In the genomic region with DNA sequence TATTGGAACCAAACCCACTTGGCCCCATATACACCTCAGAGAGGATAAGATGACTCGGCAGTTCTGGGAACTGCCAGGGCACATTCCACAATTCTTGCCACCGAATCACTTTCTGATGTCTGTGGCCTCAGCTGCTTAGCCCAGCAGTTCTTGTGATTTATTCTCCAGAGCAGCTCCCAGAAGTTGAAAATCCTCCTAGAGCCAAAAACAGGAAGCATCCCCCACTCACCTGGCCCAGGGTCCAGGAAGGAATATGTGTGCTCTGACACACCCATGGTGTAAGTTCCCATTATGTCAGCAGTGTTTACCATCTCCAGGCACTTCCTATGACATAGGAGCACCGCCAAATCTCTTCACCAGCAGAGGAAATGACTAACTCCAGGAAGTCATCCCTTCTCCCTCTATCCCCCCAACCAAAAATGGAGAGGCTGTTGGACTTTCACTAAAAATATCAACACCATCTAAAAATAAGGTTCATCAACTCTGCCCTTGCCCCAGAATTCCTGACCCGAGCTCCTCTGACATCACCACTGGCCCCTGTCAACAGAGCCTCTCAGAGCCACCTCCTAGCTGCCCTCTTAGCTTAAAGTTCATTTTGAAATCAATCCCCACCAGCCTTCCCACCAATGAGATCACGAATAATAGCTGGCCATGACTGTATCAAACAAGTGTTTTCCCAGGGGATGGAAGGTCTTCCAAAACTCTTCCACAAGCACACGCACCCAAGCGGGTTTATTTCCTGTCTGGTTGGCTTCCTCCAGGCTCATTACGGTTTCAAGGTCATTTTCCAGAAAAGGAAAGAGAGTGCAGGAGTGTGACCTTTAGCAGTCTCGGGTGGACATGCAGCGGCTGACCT, we compare ENCODE assay signal across 9 cellular contexts.
DNase-seq lines count a peak whose midpoint lies in the region; ATAC-seq and TF ChIP-seq lines count a peak whose summit lies in the region.
"Had no signal": no experiment of that assay in that cellular context is flagged by ENCODE, and none has a peak within 500 bp of the region (broad histone marks: within the 10 kb centered on the region; RNA-seq: fewer than 3 reads in every experiment).

No MANE protein-coding gene starts in this region.

- peaks cover 35 to 42% of the 10 kb centered on the region in 2 donors for H3K27me3 Mint-ChIP-seq in effector memory CD8-positive, alpha-beta T cell

- WGBS in SK-N-SH (ENCODE audit: low lambda C conversion rate), result 89% methylated on average over 9 of the region's 10 CpGs
- 69 to 76% methylated on average over 5 to 6 of the region's 10 CpGs for WGBS in gastroesophageal sphincter (ENCODE audit: low coverage in 1 of 2), 2 donors

- TF ChIP-seq EP300 in SK-N-SH (IDR thresholded peaks at IDR 0.05; ENCODE audit: borderline replicate concordance in 1 of 2, low read depth in 1 of 2, low read length in 1 of 2) (no peak), gastroesophageal sphincter (IDR thresholded peaks at IDR 0.05) (no peak)

- H3K4me2 ChIP-seq in SK-N-SH, result no peak overlapping the region

- POLR2A ChIA-PET in SK-N-SH (lab: Yijun Ruan, JAX), result no interaction called here

- H3K36me3 ChIP-seq in SK-N-SH (replicated peaks in 1 of 2; ENCODE audit: control insufficient read depth in 1 of 2, insufficient read depth in 2 of 2, low read length in 1 of 2) (no peaks in the 10 kb centered on the region), gastroesophageal sphincter (no peaks in the 10 kb centered on the region)
- H3K36me3 ChIP-seq: pancreas had no signal

- no peak for TF ChIP-seq POLR2A in gastroesophageal sphincter (IDR thresholded peaks at IDR 0.05)

- peak overlapping the region; percentile 9; the same call in 1 of the 2 replicates for H2AFZ ChIP-seq in SK-N-SH (ENCODE audit: low read depth)

- no peaks in the 10 kb centered on the region for H4K20me1 ChIP-seq in SK-N-SH (ENCODE audit: insufficient read depth)

- CTCF ChIA-PET in SK-N-SH (lab: Yijun Ruan, JAX), result interaction anchor here (0.6 to 3.7 kb wide), 5 partner anchors 62 to 1442 kb away, joined by 3 to 19 read pairs (median 10); no protein-coding TSS in a partner anchor

- H3K27ac ChIP-seq in SK-N-SH (ENCODE audit: low read depth in 2 of 2, low read length in 1 of 2), result no peak overlapping the region
- peak overlapping the region in 2 of 4 donors; percentile 33 to 53 for H3K27ac ChIP-seq in gastroesophageal sphincter
- H3K27ac ChIP-seq: pancreas had no signal

- H3K4me3 ChIP-seq in SK-N-SH (ENCODE audit: low read depth in 2 of 2, low read length in 1 of 2) (no peak overlapping the region), gastroesophageal sphincter (no peak overlapping the region)
- H3K4me3 ChIP-seq: pancreas had no signal

- H3K9ac ChIP-seq in SK-N-SH, result no peak overlapping the region

- peak; percentile 70 for ATAC-seq in gastroesophageal sphincter
- no peak for ATAC-seq in effector memory CD8-positive, alpha-beta T cell (replicated peaks)
- no peak for ATAC-seq in GM21526 (IDR thresholded peaks at IDR 0.05; ENCODE audit: low FRiP score, unreplicated experiment)

- no peak for TF ChIP-seq RAD21 in SK-N-SH (IDR thresholded peaks at IDR 0.05; ENCODE audit: low read length)

- no peak for TF ChIP-seq CTCF in SK-N-SH (IDR thresholded peaks at IDR 0.05)
- TF ChIP-seq CTCF in gastroesophageal sphincter (IDR thresholded peaks at IDR 0.05), result no peak

- H3K27me3 ChIP-seq in SK-N-SH (ENCODE audit: insufficient read depth) (no peaks in the 10 kb centered on the region; the same call in 1 of the 2 replicates), gastroesophageal sphincter (no peaks in the 10 kb centered on the region)
- H3K27me3 ChIP-seq: pancreas had no signal

- no peaks in the 10 kb centered on the region for H3K36me3 Mint-ChIP-seq in effector memory CD8-positive, alpha-beta T cell (ENCODE audit: insufficient read depth)

- DNase-seq in EH (ENCODE audit: low read depth) (peak; percentile 73), SK-N-SH (no peak), pulmonary artery endothelial cell (ENCODE audit: low read depth, low spot score) (peak; percentile 97), NCI-H1436 (lab: John Stamatoyannopoulos, UW) (no peak), amygdala (lab: John Stamatoyannopoulos, UW) (no peak)
- no peak for DNase-seq in effector memory CD8-positive, alpha-beta T cell
- DNase-seq: pancreas had no signal

- no peaks in the 10 kb centered on the region for H3K79me2 ChIP-seq in SK-N-SH (ENCODE audit: insufficient read depth)

- H3K9me3 ChIP-seq in SK-N-SH, result no peaks in the 10 kb centered on the region
- H3K9me3 ChIP-seq in gastroesophageal sphincter, result no peaks in the 10 kb centered on the region
- H3K9me3 ChIP-seq: pancreas had no signal

- H3K9me3 Mint-ChIP-seq in effector memory CD8-positive, alpha-beta T cell, result no peaks in the 10 kb centered on the region

- H3K4me1 ChIP-seq in SK-N-SH (ENCODE audit: control insufficient read depth in 1 of 2, insufficient read depth in 2 of 2, low read depth in 1 of 2, low read length in 1 of 2) (peaks cover 0 to 5% of the 10 kb centered on the region in 2 experiments; a peak in 2 of 4 replicates), gastroesophageal sphincter (peaks cover 0 to 12% (median 0%) of the 10 kb centered on the region in 3 donors)
- H3K4me1 ChIP-seq: pancreas had no signal

- H3K9me2 ChIP-seq in SK-N-SH, result no peaks in the 10 kb centered on the region

- H3K4me3 Mint-ChIP-seq in effector memory CD8-positive, alpha-beta T cell, result no peak overlapping the region

- H3K27ac Mint-ChIP-seq in effector memory CD8-positive, alpha-beta T cell, result no peak overlapping the region

- H3F3A ChIP-seq in SK-N-SH (replicated peaks; ENCODE audit: insufficient read depth), result no peaks in the 10 kb centered on the region

- peaks cover 0 to 1% of the 10 kb centered on the region in 2 donors for H3K4me1 Mint-ChIP-seq in effector memory CD8-positive, alpha-beta T cell (ENCODE audit: low read depth in 2 of 2)

TF ChIP-seq in SK-N-SH, 30 proteins besides CTCF, POLR2A, EP300 and RAD21:
- TF ChIP-seq GABPA (IDR thresholded peaks at IDR 0.05; ENCODE audit: low read depth) (no peak), USF2 (IDR thresholded peaks at IDR 0.05; ENCODE audit: borderline replicate concordance, low read depth, low read length) (no peak), NRF1 (IDR thresholded peaks at IDR 0.05; ENCODE audit: low read depth, low read length) (no peak), MXI1 (IDR thresholded peaks at IDR 0.05; ENCODE audit: low read depth, low read length) (no peak), ELF1 (IDR thresholded peaks at IDR 0.05) (no peak), RFX5 (IDR thresholded peaks at IDR 0.05; ENCODE audit: low read length) (no peak), TEAD4 (IDR thresholded peaks at IDR 0.05; ENCODE audit: borderline replicate concordance, insufficient read depth) (no peak), RCOR1 (IDR thresholded peaks at IDR 0.05; ENCODE audit: low read length) (no peak), IRF3 (IDR thresholded peaks at IDR 0.05; ENCODE audit: low read depth, low read length) (no peak), USF1 (IDR thresholded peaks at IDR 0.05; ENCODE audit: borderline replicate concordance, low read depth) (no peak), MEF2A (IDR thresholded peaks at IDR 0.05; ENCODE audit: borderline replicate concordance, low read depth) (no peak)
TF ChIP-seq in SK-N-SH: peak in this region for 0.

Comparison
In these comparisons a context has a peak if more than half of its experiments do, and no peak if none do; other contexts are left out.
1. DNase-seq: peak in EH (single experiment) and pulmonary artery endothelial cell (single experiment); none in SK-N-SH (single experiment), effector memory CD8-positive, alpha-beta T cell (0 of 3), NCI-H1436 (single experiment) and amygdala (0 of 56).